In the genomic region with DNA sequence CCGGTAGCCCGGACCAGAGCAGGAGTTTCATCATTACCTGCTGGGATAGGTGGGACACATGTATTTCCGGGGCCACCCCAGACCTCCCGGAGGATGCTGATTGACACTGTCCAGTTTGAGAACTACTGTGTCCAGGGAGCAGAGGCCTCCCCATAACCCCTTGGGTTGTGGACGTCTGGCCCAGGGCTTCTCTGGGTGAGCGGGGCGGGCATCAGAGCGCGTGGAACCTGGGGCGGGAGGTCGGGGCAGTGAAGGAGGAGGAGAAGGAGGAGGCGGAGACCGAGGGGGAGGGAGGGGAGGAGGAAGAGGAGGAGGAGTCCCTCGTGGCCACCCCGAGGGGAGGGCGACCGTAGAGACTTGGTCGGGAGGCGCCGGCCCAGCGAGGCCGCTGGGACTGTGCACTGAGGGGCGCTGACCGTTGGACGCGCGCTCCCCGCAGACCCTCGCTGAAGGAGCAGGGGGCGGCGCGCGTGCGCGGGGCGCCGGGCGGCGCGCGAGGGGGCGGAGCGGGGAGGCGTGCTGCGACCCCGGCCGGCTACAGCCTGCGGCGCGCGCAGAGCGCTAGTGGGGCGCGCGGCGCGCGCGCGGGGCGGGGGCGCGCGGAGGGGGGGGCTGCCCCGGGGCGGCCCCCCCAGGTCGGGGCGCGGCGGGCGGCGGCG, we compare ENCODE assay signal across 8 cellular contexts. TPM values are rescaled to one million over a fixed set of nuclear protein-coding genes. Genes with fewer than 3 reads are reported as not detected.
DNase-seq lines count a peak whose midpoint lies in the region; ATAC-seq and TF ChIP-seq lines count a peak whose summit lies in the region.

A gene (plus strand): TSS at position 356 of the 659 bp plus-strand sequence. CDS start 366 bp downstream, outside the sequence.

- H3K27ac Mint-ChIP-seq in activated CD8-positive, alpha-beta T cell treated with anti-CD3 and anti-CD28 coated beads, Interleukin-2, amount 10 ng/mL, durations not matched to agents 7 days and 5 days: peak within 1 kb of the TSS; percentile 95
- peak within 1 kb of the TSS; percentile 45 for H3K27ac Mint-ChIP-seq in endodermal cell

- intact Hi-C loops in mucosa of descending colon (cut with DNase I, micrococcal nuclease): no loop called here

- peaks cover 19% of the 10 kb centered on the region for H3K27me3 ChIP-seq in endodermal cell (ENCODE audit: control insufficient read depth, insufficient read depth, low read length, poor library complexity, severe bottlenecking)

- POLR2A ChIA-PET in activated CD8-positive, alpha-beta T cell treated with anti-CD3 and anti-CD28 coated beads, Interleukin-2, amount 10 ng/mL, durations not matched to agents 7 days and 5 days (lab: Charles Lee): interaction anchor here (0.6 to 1.8 kb wide), 6 partner anchors 9 to 198 kb away, joined by 3 to 6 read pairs (median 3); no protein-coding TSS in a partner anchor

- peak; percentile 61 for ATAC-seq in HG02678 (IDR thresholded peaks at IDR 0.05; ENCODE audit: unreplicated experiment)
- peak; percentile 87 for ATAC-seq in activated CD8-positive, alpha-beta T cell treated with anti-CD3 and anti-CD28 coated beads, Interleukin-2, amount 10 ng/mL, durations not matched to agents 7 days and 5 days
- peak; percentile 83 for ATAC-seq in mucosa of descending colon

- H3K27ac ChIP-seq in endodermal cell (ENCODE audit: low read depth, low read length): no peak within 1 kb of the TSS

- H3K36me3 Mint-ChIP-seq in activated CD8-positive, alpha-beta T cell treated with anti-CD3 and anti-CD28 coated beads, Interleukin-2, amount 10 ng/mL, durations not matched to agents 7 days and 5 days (ENCODE audit: low read depth): peaks cover 21% of the 10 kb centered on the region
- H3K36me3 Mint-ChIP-seq in endodermal cell (ENCODE audit: low read depth): no peaks in the 10 kb centered on the region

- H3K9me3 ChIP-seq in endodermal cell (ENCODE audit: control insufficient read depth, low read length): no peaks in the 10 kb centered on the region
- no peaks in the 10 kb centered on the region for H3K9me3 ChIP-seq in mucosa of descending colon

- H3K27me3 Mint-ChIP-seq in activated CD8-positive, alpha-beta T cell treated with anti-CD3 and anti-CD28 coated beads, Interleukin-2, amount 10 ng/mL, durations not matched to agents 7 days and 5 days (ENCODE audit: low read depth): no peaks in the 10 kb centered on the region
- H3K27me3 Mint-ChIP-seq in endodermal cell (ENCODE audit: insufficient read depth): peaks cover 39% of the 10 kb centered on the region

- DNase-seq in NCI-H226: peak; percentile 26
- DNase-seq in activated CD8-positive, alpha-beta T cell treated with anti-CD3 and anti-CD28 coated beads, Interleukin-2, amount 10 ng/mL, durations not matched to agents 7 days and 5 days: peak; percentile 87
- DNase-seq in endodermal cell: peak; percentile 88
- DNase-seq in mucosa of descending colon: peak; percentile 58 to 86 (median 65)
- DNase-seq in stimulated activated CD8-positive, alpha-beta memory T cell treated with anti-CD3 and anti-CD28 coated beads, Interleukin-7, amount 100 ng/mL, for 1 hour (ENCODE audit: low read depth in 2 of 2): peak; percentile 1 to 25
- DNase-seq in HCEC 1CT: no peak

- H3K4me1 ChIP-seq in endodermal cell (ENCODE audit: control insufficient read depth, insufficient read depth, low read length) (no peaks in the 10 kb centered on the region), mucosa of descending colon (ENCODE audit: low read depth) (no peaks in the 10 kb centered on the region)

- H3K36me3 ChIP-seq in endodermal cell (ENCODE audit: control insufficient read depth, insufficient read depth, low read length): no peaks in the 10 kb centered on the region
- no peaks in the 10 kb centered on the region for H3K36me3 ChIP-seq in mucosa of descending colon (ENCODE audit: low read depth)

- H3K4me1 Mint-ChIP-seq in activated CD8-positive, alpha-beta T cell treated with anti-CD3 and anti-CD28 coated beads, Interleukin-2, amount 10 ng/mL, durations not matched to agents 7 days and 5 days (ENCODE audit: low read depth): peaks cover 51% of the 10 kb centered on the region
- peaks cover 38% of the 10 kb centered on the region for H3K4me1 Mint-ChIP-seq in endodermal cell

- H3K9me3 Mint-ChIP-seq in activated CD8-positive, alpha-beta T cell treated with anti-CD3 and anti-CD28 coated beads, Interleukin-2, amount 10 ng/mL, durations not matched to agents 7 days and 5 days (ENCODE audit: insufficient read depth): no peaks in the 10 kb centered on the region
- no peaks in the 10 kb centered on the region for H3K9me3 Mint-ChIP-seq in endodermal cell

- TF ChIP-seq CTCF in endodermal cell (conservative IDR thresholded peaks at IDR 0.05) (no peak), mucosa of descending colon (IDR thresholded peaks at IDR 0.05) (no peak)

- H3K9ac ChIP-seq in endodermal cell (ENCODE audit: extremely low read depth, low read length, poor library complexity, severe bottlenecking): no peak within 1 kb of the TSS

- 0 to 1% methylated on average over 12 to 73 of the region's 73 CpGs for WGBS in endodermal cell (ENCODE audit: insufficient coverage in 1 of 2, insufficient read length in 1 of 2), 2 experiments

- H3K4me3 ChIP-seq in GM08714 (ENCODE audit: low read length) (peak within 1 kb of the TSS; percentile 83), endodermal cell (ENCODE audit: low read length) (peak within 1 kb of the TSS; percentile 82), mucosa of descending colon (peak within 1 kb of the TSS; percentile 27)

- CTCF ChIA-PET in activated CD8-positive, alpha-beta T cell treated with anti-CD3 and anti-CD28 coated beads, Interleukin-2, amount 10 ng/mL, durations not matched to agents 7 days and 5 days (lab: Charles Lee): interaction anchor here (0.8 to 5.2 kb wide), 8 partner anchors 20 to 213 kb away, joined by 3 to 43 read pairs (median 6); no protein-coding TSS in a partner anchor

- H3K4me3 Mint-ChIP-seq in activated CD8-positive, alpha-beta T cell treated with anti-CD3 and anti-CD28 coated beads, Interleukin-2, amount 10 ng/mL, durations not matched to agents 7 days and 5 days: peak within 1 kb of the TSS; percentile 98
- peak within 1 kb of the TSS; percentile 77 for H3K4me3 Mint-ChIP-seq in endodermal cell

RNA-seq across cellular contexts. Expression of the gene that starts here (rescaled TPM):
- 10 to 100 TPM; 35.0 to 36.6 TPM for total RNA-seq in activated CD8-positive, alpha-beta T cell treated with anti-CD3 and anti-CD28 coated beads, Interleukin-2, amount 10 ng/mL, durations not matched to agents 7 days and 5 days
- 10 to 100 TPM; 19.4 to 21.0 TPM for total RNA-seq in endodermal cell
- polyA plus RNA-seq in endodermal cell (2013, experiment 1 of 2): 12.5 TPM
- polyA plus RNA-seq in endodermal cell (2013, experiment 2 of 2): 11.6 TPM
- total RNA-seq in mucosa of descending colon: 10 to 100 TPM in 1 of 3 donors, 1 to 10 TPM in 2; 2.1 to 16.1 (median 3.2) TPM

Comparison
In these comparisons a context has a peak if more than half of its experiments do, and no peak if none do; other contexts are left out.
1. H3K4me3 ChIP-seq: peak in every context shown above with its lines; median percentile 83 in GM08714; 82 in endodermal cell; 27 in mucosa of descending colon.